In genomic region chr22:34834541-34834940, GRCh38 we compare ENCODE assay signal across 7 cellular contexts.
A peak's percentile ranks its signal among the peaks of the same experiment; 100 is the strongest.
DNase-seq lines count a peak whose midpoint lies in the region; ATAC-seq, FAIRE-seq and TF ChIP-seq lines count a peak whose summit lies in the region.
"Not testable (repeated sequence)": the region's sequence is repeated elsewhere in the genome, so short reads cannot be mapped to it uniquely, and the experiment has no call there.

No MANE protein-coding gene starts in this region.

- H2AFZ ChIP-seq in GM23338, result peak overlapping the region; percentile 32; the same call in 1 of the 2 replicates
- not testable (repeated sequence) for H2AFZ ChIP-seq in H1 (ENCODE audit: low read length); trophoblast cell (ENCODE audit: insufficient read depth, low read length, poor library complexity)

- H3K4me1 Mint-ChIP-seq in GM23338 (peaks cover 34% of the 10 kb centered on the region), WTC11 (peaks cover 70% of the 10 kb centered on the region), glutamatergic neuron (ENCODE audit: low read depth, unreplicated experiment) (peaks cover 14% of the 10 kb centered on the region), nephron progenitor cell (peaks cover 65% of the 10 kb centered on the region)

- H2BK15ac ChIP-seq in H1 (ENCODE audit: low read length), result not testable (repeated sequence)

- not testable (repeated sequence) for TF ChIP-seq CTCF in GM23338 (conservative IDR thresholded peaks at IDR 0.05; ENCODE audit: low read depth in 2 of 2); WTC11 (IDR thresholded peaks at IDR 0.05); H1 (IDR thresholded peaks at IDR 0.05; ENCODE audit: control extremely low read depth in 1 of 3, insufficient read depth in 1 of 3, low read depth in 1 of 3, low read length in 3 of 3); glutamatergic neuron (IDR thresholded peaks at IDR 0.05; ENCODE audit: partially characterized antibody, unreplicated experiment); nephron progenitor cell (IDR thresholded peaks at IDR 0.05)

- not testable (repeated sequence) for H4K91ac ChIP-seq in H1 (replicated peaks; ENCODE audit: insufficient read length, low read length); trophoblast cell (ENCODE audit: low read depth, low read length)

- H3K27me3 ChIP-seq in GM23338 (ENCODE audit: insufficient read depth); HUES48 (ENCODE audit: control insufficient read depth, insufficient read depth, low read length); H1 (replicated peaks in 1 of 4; ENCODE audit: control insufficient read depth in 3 of 4, extremely low read depth in 1 of 4, insufficient read depth in 3 of 4, low read length in 3 of 4); trophoblast cell (ENCODE audit: insufficient read depth, low read length): not testable (repeated sequence)

- peaks cover 10% of the 10 kb centered on the region; the same call in 1 of the 2 replicates for H3K9me2 ChIP-seq in GM23338 (ENCODE audit: insufficient read depth)

- not testable (repeated sequence) for H3K4me3 ChIP-seq in GM23338; HUES48 (ENCODE audit: low read depth, low read length); H1 (ENCODE audit: extremely low read depth in 1 of 4, insufficient read depth in 2 of 4, low read depth in 3 of 4, low read length in 4 of 4); trophoblast cell (ENCODE audit: low read depth, low read length)

- not testable (repeated sequence) for H2AK5ac ChIP-seq in H1 (ENCODE audit: low read depth, low read length); trophoblast cell (ENCODE audit: low read length)

- not testable (repeated sequence) for H3K4me3 Mint-ChIP-seq in GM23338; WTC11; glutamatergic neuron (ENCODE audit: unreplicated experiment); nephron progenitor cell

- H3K27ac ChIP-seq in GM23338 (ENCODE audit: low read depth); H1 (ENCODE audit: low read depth, low read length); trophoblast cell (ENCODE audit: low read depth, low read length): not testable (repeated sequence)
- H3K27ac ChIP-seq in HUES48 (ENCODE audit: low read depth, low read length), result peak overlapping the region; percentile 62

- not testable (repeated sequence) for H3K4me2 ChIP-seq in GM23338; H1 (ENCODE audit: insufficient read depth in 1 of 2, low read depth in 2 of 2, low read length in 2 of 2); trophoblast cell (ENCODE audit: low read length)

- not testable (repeated sequence) for FAIRE-seq in H1 (lab: Jason Lieb, UNC)

- not testable (repeated sequence) for H4K12ac ChIP-seq in trophoblast cell (ENCODE audit: low read depth, low read length)

- not testable (repeated sequence) for H3K14ac ChIP-seq in H1 (ENCODE audit: insufficient read length); trophoblast cell (ENCODE audit: low read length)

- ATAC-seq in GM23338, WTC11: not testable (repeated sequence)

- H3K36me3 ChIP-seq in GM23338 (ENCODE audit: insufficient read depth); HUES48 (ENCODE audit: control insufficient read depth, insufficient read depth, low read length); H1 (ENCODE audit: control insufficient read depth in 2 of 4, insufficient read depth in 4 of 4, low read length in 3 of 4); trophoblast cell (ENCODE audit: control insufficient read depth in 1 of 2, insufficient read depth in 2 of 2, low read length in 2 of 2): not testable (repeated sequence)

- H3K27me3 Mint-ChIP-seq in GM23338 (ENCODE audit: insufficient read depth, low read depth, poor library complexity) (peaks cover 15% of the 10 kb centered on the region), nephron progenitor cell (ENCODE audit: low read depth, poor library complexity) (peaks cover 16% of the 10 kb centered on the region)
- H3K27me3 Mint-ChIP-seq in WTC11 (ENCODE audit: low read depth); glutamatergic neuron (ENCODE audit: unreplicated experiment): not testable (repeated sequence)

- not testable (repeated sequence) for H4K5ac ChIP-seq in H1 (ENCODE audit: insufficient read length, low read depth, low read length)

- peaks cover 75% of the 10 kb centered on the region for H3K9me3 Mint-ChIP-seq in GM23338
- H3K9me3 Mint-ChIP-seq in WTC11; glutamatergic neuron (ENCODE audit: unreplicated experiment); nephron progenitor cell: not testable (repeated sequence)

- not testable (repeated sequence) for H3K23ac ChIP-seq in H1 (ENCODE audit: insufficient read length); trophoblast cell (ENCODE audit: low read length)

- H3K18ac ChIP-seq in H1 (ENCODE audit: extremely low read depth, low read length); trophoblast cell (ENCODE audit: low read length): not testable (repeated sequence)

- H3K4me1 ChIP-seq in GM23338 (ENCODE audit: insufficient read depth); HUES48 (ENCODE audit: control insufficient read depth, insufficient read depth, low read length); H1 (replicated peaks in 1 of 4; ENCODE audit: control insufficient read depth in 3 of 4, insufficient read depth in 4 of 4, low read length in 3 of 4); trophoblast cell (ENCODE audit: control insufficient read depth in 1 of 2, insufficient read depth in 2 of 2, low read length in 2 of 2): not testable (repeated sequence)

- H3K9me3 ChIP-seq in HUES48 (ENCODE audit: control insufficient read depth, insufficient read depth, low read length); H1 (ENCODE audit: insufficient read depth in 2 of 2, low read depth in 1 of 2, low read length in 1 of 2); trophoblast cell (ENCODE audit: insufficient read depth, low read depth, low read length): not testable (repeated sequence)

- H3K4ac ChIP-seq in H1 (replicated peaks; ENCODE audit: insufficient read length, low read depth, low read length); trophoblast cell (ENCODE audit: low read depth, low read length): not testable (repeated sequence)

- POLR2A ChIA-PET in WTC11 (lab: Charles Lee); H1 (lab: Charles Lee; ENCODE audit: partially characterized antibody): not testable (repeated sequence)

- H3K79me2 ChIP-seq in GM23338 (replicated peaks; ENCODE audit: insufficient read depth); H1 (ENCODE audit: control insufficient read depth in 1 of 2, insufficient read depth in 2 of 2, low read length in 2 of 2); trophoblast cell (ENCODE audit: control insufficient read depth, insufficient read depth, low read length, poor library complexity): not testable (repeated sequence)

- H2BK20ac ChIP-seq in H1 (ENCODE audit: low read length), result peak overlapping the region; percentile 90; the same call in 1 of the 2 replicates

- not testable (repeated sequence) for TF ChIP-seq POLR2A in H1 (IDR thresholded peaks at IDR 0.05; ENCODE audit: control extremely low read depth in 1 of 2, low read depth in 2 of 2, low read length in 2 of 2)

- H3K36me3 Mint-ChIP-seq in GM23338 (ENCODE audit: low read depth); WTC11; glutamatergic neuron (ENCODE audit: unreplicated experiment); nephron progenitor cell (ENCODE audit: low read depth): not testable (repeated sequence)

- H3F3A ChIP-seq in GM23338 (replicated peaks; ENCODE audit: low read depth), result not testable (repeated sequence)

- not testable (repeated sequence) for H3K56ac ChIP-seq in H1 (replicated peaks; ENCODE audit: insufficient read length, low read depth, low read length)

- not testable (repeated sequence) for H3K27ac Mint-ChIP-seq in GM23338
- H3K27ac Mint-ChIP-seq in WTC11 (peak overlapping the region; percentile 72), glutamatergic neuron (ENCODE audit: unreplicated experiment) (peak overlapping the region; percentile 5), nephron progenitor cell (peak overlapping the region; percentile 50)

- CTCF ChIA-PET in WTC11 (lab: Charles Lee) (interaction anchor here (1.5 kb wide), 1 partner anchor 8 kb away, joined by 5 read pairs; no protein-coding TSS in a partner anchor), H1 (lab: Charles Lee; ENCODE audit: partially characterized antibody) (interaction anchor here (1.3 kb wide), 2 partner anchors 141 to 420 kb away, joined by 3 read pairs; no protein-coding TSS in a partner anchor)

- H2BK12ac ChIP-seq in H1 (ENCODE audit: low read depth, low read length), result 0 out of 2 replicates have a peak overlapping the region, but pooled peaks have one; percentile 5
- peak overlapping the region; percentile 61 for H2BK12ac ChIP-seq in trophoblast cell (ENCODE audit: low read length)

- not testable (repeated sequence) for DNase-seq in GM23338 (ENCODE audit: low spot score); WTC11 (ENCODE audit: low spot score); H1 (ENCODE audit: low read depth in 1 of 2, low spot score in 2 of 2); glutamatergic neuron; nephron progenitor cell; trophoblast cell

- not testable (repeated sequence) for TF ChIP-seq EP300 in H1 (IDR thresholded peaks at IDR 0.05; ENCODE audit: borderline replicate concordance in 1 of 2, low read depth in 2 of 2, low read length in 2 of 2)

- H3K9ac ChIP-seq in HUES48 (ENCODE audit: low read depth, low read length); H1 (replicated peaks in 1 of 4; ENCODE audit: extremely low read depth in 1 of 4, low read depth in 3 of 4, low read length in 3 of 4); trophoblast cell (ENCODE audit: low read length): not testable (repeated sequence)

- H4K20me1 ChIP-seq in GM23338 (replicated peaks; ENCODE audit: insufficient read depth); H1 (replicated peaks in 1 of 2; ENCODE audit: control insufficient read depth in 1 of 2, insufficient read depth in 2 of 2, low read length in 2 of 2): not testable (repeated sequence)

- not testable (repeated sequence) for TF ChIP-seq RAD21 in H1 (IDR thresholded peaks at IDR 0.05 in 1 of 2, conservative IDR thresholded peaks at IDR 0.05 in 1 of 2; ENCODE audit: low read depth in 2 of 2, low read length in 2 of 2)

- H2BK5ac ChIP-seq in H1 (ENCODE audit: low read depth, low read length), result peak overlapping the region; percentile 0; the same call in 1 of the 2 replicates
- not testable (repeated sequence) for H2BK5ac ChIP-seq in trophoblast cell (ENCODE audit: low read depth, low read length, poor library complexity)

- WGBS in H1 (ENCODE audit: extremely low coverage in 1 of 2, insufficient coverage in 1 of 2, insufficient read length in 1 of 2, insufficient replicate concordance in 2 of 2, low coverage in 1 of 2, low lambda C conversion rate in 2 of 2, missing lambda C conversion rate in 1 of 2), 2 experiments, result 64% methylated on average over 3 of the region's 3 CpGs; no CpG with 5 or more reads in 1 of the 2 experiments
- no CpG with 5 or more reads among the region's 3 CpGs for WGBS in trophoblast cell (ENCODE audit: extremely low coverage, insufficient coverage, insufficient read length)

- not testable (repeated sequence) for H3K79me1 ChIP-seq in H1 (ENCODE audit: low read depth, low read length)
- peaks cover 12% of the 10 kb centered on the region for H3K79me1 ChIP-seq in trophoblast cell (ENCODE audit: low read length)

- H2BK120ac ChIP-seq in H1 (replicated peaks; ENCODE audit: low read depth, low read length), result not testable (repeated sequence)
- H2BK120ac ChIP-seq in trophoblast cell (ENCODE audit: insufficient read depth, low read length, poor library complexity), result peak overlapping the region; percentile 33

- H4K8ac ChIP-seq in H1 (ENCODE audit: extremely low read depth, insufficient read depth, low read length); trophoblast cell (ENCODE audit: low read depth, low read length): not testable (repeated sequence)

- H3K23me2 ChIP-seq in H1 (ENCODE audit: low read depth, low read length), result not testable (repeated sequence)
